In the genomic region with DNA sequence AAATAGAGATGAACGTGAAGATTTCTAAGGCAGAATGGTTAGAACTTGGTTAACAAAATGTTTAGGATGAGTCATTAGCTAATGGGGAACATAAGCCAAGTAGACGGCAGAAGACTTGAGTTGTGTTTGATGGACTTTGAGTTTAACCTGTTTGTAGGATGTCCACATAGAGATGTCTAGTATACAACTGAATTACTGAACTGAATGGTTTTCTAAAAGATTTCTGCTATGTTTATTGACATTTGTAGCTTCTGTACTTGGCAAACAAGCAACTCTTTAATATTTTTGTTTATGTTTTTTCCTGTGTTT, we compare ENCODE assay signal across 23 cellular contexts.
"Had no signal": no experiment of that assay in that cellular context is flagged by ENCODE, and none has a peak within 500 bp of the region (broad histone marks: within the 10 kb centered on the region; RNA-seq: fewer than 3 reads in every experiment).

No MANE protein-coding gene starts in this region.

- H3K27me3 Mint-ChIP-seq: activated B cell treated with CpG ODN at 0.5 μM for 24 hours; activated CD4-positive, alpha-beta T cell treated with anti-CD3 and anti-CD28 coated beads for 36 hours; activated naive CD4-positive, alpha-beta T cell treated with anti-CD3 and anti-CD28 coated beads, Interleukin-2, amount 10 ng/mL, durations not matched to agents 7 days and 5 days; stimulated activated memory B cell treated with anti-CD40 and anti-IgM and Interleukin-4, amounts not matched to agents 10 μg/mL and 1 μg/mL and 100 μg/mL, for 72 hours had no signal

- H3K36me3 ChIP-seq: uterus had no signal

- H3K4me3 Mint-ChIP-seq: activated B cell treated with CpG ODN at 0.5 μM for 24 hours; activated CD4-positive, alpha-beta T cell treated with anti-CD3 and anti-CD28 coated beads for 36 hours; activated naive CD4-positive, alpha-beta T cell treated with anti-CD3 and anti-CD28 coated beads, Interleukin-2, amount 10 ng/mL, durations not matched to agents 7 days and 5 days; nephron; stimulated activated memory B cell treated with anti-CD40 and anti-IgM and Interleukin-4, amounts not matched to agents 10 μg/mL and 1 μg/mL and 100 μg/mL, for 72 hours had no signal

- H3K4me3 ChIP-seq: cardiac muscle cell, left lung, pancreas, skin epidermis, stomach, suprapubic skin, transverse colon, uterus had no signal

- H3K9me3 Mint-ChIP-seq: activated B cell treated with CpG ODN at 0.5 μM for 24 hours; activated naive CD4-positive, alpha-beta T cell treated with anti-CD3 and anti-CD28 coated beads, Interleukin-2, amount 10 ng/mL, durations not matched to agents 7 days and 5 days; nephron; stimulated activated memory B cell treated with anti-CD40 and anti-IgM and Interleukin-4, amounts not matched to agents 10 μg/mL and 1 μg/mL and 100 μg/mL, for 72 hours had no signal

- H3K27me3 ChIP-seq: cardiac muscle cell, left lung, pancreas, stomach, suprapubic skin, transverse colon, uterus had no signal

- H3K27ac ChIP-seq: cardiac muscle cell, left lung, pancreas, skin epidermis, stomach, suprapubic skin, transverse colon, uterus had no signal

- ATAC-seq: activated CD4-positive, alpha-beta T cell treated with anti-CD3 and anti-CD28 coated beads for 36 hours; left lung; pancreas; right cardiac atrium; stimulated activated memory B cell treated with anti-CD40 and anti-IgM and Interleukin-4, amounts not matched to agents 10 μg/mL and 1 μg/mL and 100 μg/mL, for 72 hours had no signal

- DNase-seq: activated B cell treated with CpG ODN at 0.5 μM for 24 hours; activated CD4-positive, alpha-beta T cell treated with anti-CD3 and anti-CD28 coated beads for 36 hours; activated CD4-positive, alpha-beta T cell treated with anti-CD3 and anti-CD28 coated beads, Interleukin-2, amount 50 U/mL, for 4 hours; activated CD8-positive, alpha-beta memory T cell treated with anti-CD3 and anti-CD28 coated beads for 24 hours; activated CD8-positive, alpha-beta memory T cell treated with anti-CD3 and anti-CD28 coated beads, Interleukin-2, amount 50 U/mL, for 4 hours; activated effector memory CD4-positive, alpha-beta T cell treated with anti-CD3 and anti-CD28 coated beads, Interleukin-2, amount 50 U/mL, for 16 hours; activated naive CD4-positive, alpha-beta T cell treated with anti-CD3 and anti-CD28 coated beads, Interleukin-2, amount 10 ng/mL, durations not matched to agents 7 days and 5 days; effector CD4-positive, alpha-beta T cell; foreskin melanocyte; left lung; midbrain; pancreas; right cardiac atrium; stimulated activated CD4-positive, alpha-beta T cell treated with anti-CD3 and anti-CD28 coated beads, Interleukin-1b, Interleukin-23, amount 100 ng/mL, for 48 hours; stomach; T-helper 9 cell; transverse colon; uterus had no signal

- H3K9me3 ChIP-seq: left lung, pancreas, stomach, suprapubic skin, uterus had no signal

- H3K4me1 Mint-ChIP-seq: activated CD4-positive, alpha-beta T cell treated with anti-CD3 and anti-CD28 coated beads for 36 hours; activated naive CD4-positive, alpha-beta T cell treated with anti-CD3 and anti-CD28 coated beads, Interleukin-2, amount 10 ng/mL, durations not matched to agents 7 days and 5 days; nephron had no signal

- H3K4me1 ChIP-seq: left lung, pancreas, suprapubic skin, transverse colon, uterus had no signal

- H3K27ac Mint-ChIP-seq: activated CD4-positive, alpha-beta T cell treated with anti-CD3 and anti-CD28 coated beads for 36 hours; activated naive CD4-positive, alpha-beta T cell treated with anti-CD3 and anti-CD28 coated beads, Interleukin-2, amount 10 ng/mL, durations not matched to agents 7 days and 5 days; stimulated activated memory B cell treated with anti-CD40 and anti-IgM and Interleukin-4, amounts not matched to agents 10 μg/mL and 1 μg/mL and 100 μg/mL, for 72 hours had no signal
